In the genomic region with DNA sequence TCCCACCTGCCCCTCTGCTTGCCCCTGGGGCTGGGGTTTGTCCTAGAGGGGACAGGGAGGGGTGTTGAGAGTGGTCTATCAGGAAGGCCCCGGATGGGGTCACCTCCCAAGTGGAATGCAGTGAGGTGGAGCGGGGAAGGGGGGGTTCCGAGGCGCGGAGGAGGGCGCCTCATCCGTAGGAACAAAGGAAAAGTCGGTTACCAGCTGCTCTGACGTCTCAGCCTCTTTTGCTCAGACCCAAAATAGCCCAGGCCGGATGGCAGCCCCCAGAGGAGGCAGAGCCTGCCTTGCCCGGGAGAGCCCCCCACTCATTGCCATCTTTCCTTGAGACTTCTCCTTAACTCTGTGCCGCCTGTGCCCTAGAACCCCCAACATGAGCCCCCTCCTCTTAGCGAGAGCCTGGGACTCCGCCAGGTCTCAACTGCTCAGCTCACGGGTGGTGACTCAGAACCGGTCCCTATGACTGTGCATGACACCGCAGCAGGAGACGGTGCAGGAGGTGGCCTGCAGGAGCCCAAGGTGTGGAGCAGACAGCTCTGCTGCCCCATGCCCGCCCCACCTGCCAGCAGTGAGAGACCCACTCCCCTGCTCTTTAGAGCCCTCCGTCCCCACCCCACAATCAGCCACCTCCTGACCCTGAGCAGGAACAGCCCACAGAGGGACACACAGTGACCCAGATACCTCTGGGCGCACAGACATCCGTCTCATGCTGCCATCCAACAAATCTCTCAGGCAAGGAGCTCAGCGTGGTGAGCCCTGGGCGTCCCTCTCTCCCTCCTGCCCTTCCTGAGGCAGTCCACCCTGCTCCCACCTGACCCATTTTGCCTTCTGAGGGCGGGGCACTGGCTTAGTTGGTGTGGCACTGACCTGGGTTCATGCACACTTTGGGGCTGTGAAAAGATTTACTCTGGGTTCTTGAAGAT, we compare ENCODE assay signal across 9 cellular contexts. TPM values are rescaled to one million over a fixed set of nuclear protein-coding genes. Genes with fewer than 3 reads are reported as not detected.
A peak's percentile ranks its signal among the peaks of the same experiment; 100 is the strongest.
DNase-seq lines count a peak whose midpoint lies in the region; ATAC-seq, FAIRE-seq and TF ChIP-seq lines count a peak whose summit lies in the region.
"Had no signal": no experiment of that assay in that cellular context is flagged by ENCODE, and none has a peak within 500 bp of the region (broad histone marks: within the 10 kb centered on the region; RNA-seq: fewer than 3 reads in every experiment).

No MANE protein-coding gene starts in this region.

- no peak for TF ChIP-seq POLR2A in GM18505 (IDR thresholded peaks at IDR 0.05; ENCODE audit: borderline replicate concordance, extremely low read depth, insufficient read depth, insufficient read length)

- CTCF ChIA-PET in activated CD4-positive, alpha-beta T cell treated with anti-CD3 and anti-CD28 coated beads for 36 hours (lab: Charles Lee) = interaction anchor here (0.6 to 1.3 kb wide), 5 partner anchors 17 to 181 kb away, joined by 3 read pairs; no protein-coding TSS in a partner anchor

- no peak for FAIRE-seq in bronchial epithelial cell (lab: Jason Lieb, UNC)

- H3K27me3 ChIP-seq in bronchial epithelial cell (ENCODE audit: control insufficient read depth, insufficient read depth, low read length) = no peaks in the 10 kb centered on the region

- H3K27ac Mint-ChIP-seq in activated CD4-positive, alpha-beta T cell treated with anti-CD3 and anti-CD28 coated beads for 36 hours = no peak overlapping the region

- no peaks in the 10 kb centered on the region for H3K27me3 Mint-ChIP-seq in activated CD4-positive, alpha-beta T cell treated with anti-CD3 and anti-CD28 coated beads for 36 hours

- peaks cover 18% of the 10 kb centered on the region for H3K4me1 Mint-ChIP-seq in activated CD4-positive, alpha-beta T cell treated with anti-CD3 and anti-CD28 coated beads for 36 hours

- POLR2A ChIA-PET in activated CD4-positive, alpha-beta T cell treated with anti-CD3 and anti-CD28 coated beads for 36 hours (lab: Charles Lee) = interaction anchor here (0.5 to 2.4 kb wide), 3 partner anchors 11 to 47 kb away, joined by 3 to 17 read pairs (median 4); no protein-coding TSS in a partner anchor

- H3K4me3 ChIP-seq in bronchial epithelial cell (ENCODE audit: low read depth, low read length) = no peak overlapping the region

- H3K36me3 ChIP-seq in bronchial epithelial cell (ENCODE audit: control insufficient read depth, insufficient read depth, low read length) = peaks cover 12% of the 10 kb centered on the region

- H3K4me3 Mint-ChIP-seq in activated CD4-positive, alpha-beta T cell treated with anti-CD3 and anti-CD28 coated beads for 36 hours = no peak overlapping the region

- DNase-seq in activated CD4-positive, alpha-beta T cell treated with anti-CD3 and anti-CD28 coated beads for 36 hours = peak; percentile 79
- DNase-seq in activated CD4-positive, alpha-beta T cell treated with anti-CD3 and anti-CD28 coated beads for 1 hour = no peak
- DNase-seq in NCI-H460 (ENCODE audit: extremely low read depth, low read depth) (peak; percentile 78), bronchial epithelial cell (ENCODE audit: low read depth) (peak; percentile 82), AG08395 (ENCODE audit: low spot score) (no peak), hippocampal formation (lab: John Stamatoyannopoulos, UW) (no peak)
- peak; percentile 19 for DNase-seq in stimulated activated CD4-positive, alpha-beta T cell treated with anti-CD3 and anti-CD28 coated beads, Interleukin-2, amount 100 ng/mL, for 4 hours (ENCODE audit: low read depth)
- DNase-seq: AML-193 had no signal

- intact Hi-C loops in activated CD4-positive, alpha-beta T cell treated with anti-CD3 and anti-CD28 coated beads for 36 hours (cut with DNase I, micrococcal nuclease) = loop anchor here in 1 of 2 experiments (1.0 kb wide), 1 partner anchor 9 kb away; no protein-coding TSS in a partner anchor

- H3K36me3 Mint-ChIP-seq in activated CD4-positive, alpha-beta T cell treated with anti-CD3 and anti-CD28 coated beads for 36 hours (ENCODE audit: low read depth) = peaks cover 18% of the 10 kb centered on the region

- ATAC-seq in activated CD4-positive, alpha-beta T cell treated with anti-CD3 and anti-CD28 coated beads for 36 hours = peak; percentile 94
- ATAC-seq in GM18505 (IDR thresholded peaks at IDR 0.05; ENCODE audit: unreplicated experiment) = no peak

- TF ChIP-seq CTCF in bronchial epithelial cell (IDR thresholded peaks at IDR 0.05; ENCODE audit: insufficient read depth, low read length, severe bottlenecking) = no peak

- H3K9me3 Mint-ChIP-seq in activated CD4-positive, alpha-beta T cell treated with anti-CD3 and anti-CD28 coated beads for 36 hours (ENCODE audit: low read depth) = no peaks in the 10 kb centered on the region

RNA-seq across cellular contexts. Expression of gene STX1A, which starts 13.1 kb away (rescaled TPM):
- 10 to 100 TPM; 16.6 to 16.8 TPM for total RNA-seq in activated CD4-positive, alpha-beta T cell treated with anti-CD3 and anti-CD28 coated beads for 36 hours
- 63.4 and 66.3 TPM in 2 replicates for total RNA-seq in NCI-H460 (2014; rRNA removed; shearing (Covaris generic))
- 179 and 191 TPM in 2 replicates for polyA plus RNA-seq in NCI-H460 (2014; cell fraction: nucleus; rRNA removed)
- 7.3 and 12.4 TPM in 2 replicates for total RNA-seq in bronchial epithelial cell

RNA-seq across cellular contexts. Expression of gene BUD23, which starts 23.0 kb away (rescaled TPM):
- 10 to 100 TPM; 71.4 to 95.5 TPM for total RNA-seq in activated CD4-positive, alpha-beta T cell treated with anti-CD3 and anti-CD28 coated beads for 36 hours
- total RNA-seq in NCI-H460 (2014; rRNA removed; shearing (Covaris generic)) = 187 and 231 TPM in 2 replicates
- polyA plus RNA-seq in NCI-H460 (2014; cell fraction: nucleus; rRNA removed) = 84.2 and 85.7 TPM in 2 replicates
- 97.9 and 104 TPM in 2 replicates for total RNA-seq in bronchial epithelial cell

RNA-seq across cellular contexts. Expression of gene DNAJC30, which starts 23.1 kb away (rescaled TPM):
- 1 to 10 TPM; 6.9 to 7.8 TPM for total RNA-seq in activated CD4-positive, alpha-beta T cell treated with anti-CD3 and anti-CD28 coated beads for 36 hours
- 2.8 and 3.5 TPM in 2 replicates for total RNA-seq in NCI-H460 (2014; rRNA removed; shearing (Covaris generic))
- polyA plus RNA-seq in NCI-H460 (2014; cell fraction: nucleus; rRNA removed) = 2.7 and 3.5 TPM in 2 replicates
- total RNA-seq in bronchial epithelial cell = 0.79 and 1.2 TPM in 2 replicates

RNA-seq across cellular contexts. Expression of gene ABHD11, which starts 32.2 kb away (rescaled TPM):
- 10 to 100 TPM; 14.4 to 17.8 TPM for total RNA-seq in activated CD4-positive, alpha-beta T cell treated with anti-CD3 and anti-CD28 coated beads for 36 hours
- total RNA-seq in NCI-H460 (2014; rRNA removed; shearing (Covaris generic)) = 9.6 and 10.7 TPM in 2 replicates
- 54.5 and 69.7 TPM in 2 replicates for polyA plus RNA-seq in NCI-H460 (2014; cell fraction: nucleus; rRNA removed)
- total RNA-seq in bronchial epithelial cell = 6.5 and 7.1 TPM in 2 replicates

RNA-seq across cellular contexts. Expression of gene VPS37D, which starts 38.8 kb away (rescaled TPM):
- under 1 TPM; 0.35 to 0.39 TPM for total RNA-seq in activated CD4-positive, alpha-beta T cell treated with anti-CD3 and anti-CD28 coated beads for 36 hours
- 3.6 and 5.4 TPM in 2 replicates for total RNA-seq in NCI-H460 (2014; rRNA removed; shearing (Covaris generic))
- 2.5 and 3.7 TPM in 2 replicates for polyA plus RNA-seq in NCI-H460 (2014; cell fraction: nucleus; rRNA removed)
- total RNA-seq in bronchial epithelial cell = 1.0 and 2.4 TPM in 2 replicates

Comparison
In these comparisons a context has a peak if more than half of its experiments do, and no peak if none do; other contexts are left out.
1. DNase-seq: peak in activated CD4-positive, alpha-beta T cell treated with anti-CD3 and anti-CD28 coated beads for 36 hours (single experiment), NCI-H460 (single experiment), bronchial epithelial cell (single experiment) and stimulated activated CD4-positive, alpha-beta T cell treated with anti-CD3 and anti-CD28 coated beads, Interleukin-2, amount 100 ng/mL, for 4 hours (single experiment); none in activated CD4-positive, alpha-beta T cell treated with anti-CD3 and anti-CD28 coated beads for 1 hour (single experiment), AG08395 (single experiment) and hippocampal formation (0 of 2).